ENCODE assay signal across 20 cellular contexts in the genomic region with DNA sequence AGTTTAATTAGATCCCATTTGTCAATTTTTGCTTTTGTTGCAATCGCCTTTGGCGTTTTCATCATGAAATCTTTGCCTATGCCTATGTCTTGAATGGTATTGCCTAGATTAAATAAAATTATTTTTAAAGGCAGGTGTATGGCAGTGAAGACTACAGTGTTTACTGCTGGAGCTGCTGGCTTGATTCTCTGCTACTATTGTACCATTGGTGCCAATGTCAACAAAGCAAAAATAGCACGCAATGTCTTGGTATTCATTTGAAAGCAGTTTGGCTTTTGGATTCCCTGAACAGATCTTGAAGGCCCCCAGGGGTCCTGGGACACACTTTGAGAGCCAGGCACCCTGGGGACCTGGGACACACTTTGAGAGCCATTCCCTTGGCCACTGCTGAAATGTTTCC.
DNase-seq lines count a peak whose midpoint lies in the region; TF ChIP-seq lines count a peak whose summit lies in the region.
"Had no signal": no experiment of that assay in that cellular context is flagged by ENCODE, and none has a peak within 500 bp of the region (broad histone marks: within the 10 kb centered on the region; RNA-seq: fewer than 3 reads in every experiment).

No MANE protein-coding gene starts in this region.

- peak; percentile 51 for DNase-seq in NCI-H2196 (lab: John Stamatoyannopoulos, UW; ENCODE audit: unreplicated experiment)
- no peak for DNase-seq in NCI-H2196 treated with DMSO at 0.1 percent for 48 hours (lab: John Stamatoyannopoulos, UW; ENCODE audit: unreplicated experiment)
- DNase-seq in NCI-H1417 treated with DMSO at 0.1 percent for 48 hours (lab: John Stamatoyannopoulos, UW) = no peak
- DNase-seq: AML-193; CD4-positive, alpha-beta memory T cell; CD4-positive, CD25-positive, alpha-beta regulatory T cell; CD8-positive, alpha-beta memory T cell; COR-L47; DMS 273 treated with DMSO at 0.1 percent for 48 hours; DMS153; DMS53; DMS79; DND-41; EL; GDM1 had no signal

- H3K27ac ChIP-seq in C4-2B (peak overlapping the region; percentile 31; the same call in 1 of the 2 replicates), VCaP (peak overlapping the region; percentile 19)
- H3K27ac ChIP-seq: 22Rv1; A549; BLaER1 treated with 17β-estradiol and CSF1 and Interleukin-3, amounts not matched to agents 10 nM and 100 nM had no signal

- no peak for TF ChIP-seq CTCF in C4-2B (conservative IDR thresholded peaks at IDR 0.05)
- no peak for TF ChIP-seq CTCF in VCaP (conservative IDR thresholded peaks at IDR 0.05)
